Comparison of ENCODE assay signal across 8 cellular contexts in genomic region chr7:142632291-142633134, GRCh38.
DNase-seq lines count a peak whose midpoint lies in the region; ATAC-seq and TF ChIP-seq lines count a peak whose summit lies in the region.

No MANE protein-coding gene starts in this region.

- no peaks in the 10 kb centered on the region for H3K27me3 ChIP-seq in CD4-positive, CD25-positive, alpha-beta regulatory T cell (ENCODE audit: control insufficient read depth, insufficient read depth, low read length)
- H3K27me3 ChIP-seq in lung (ENCODE audit: control insufficient read depth, insufficient read depth): no peaks in the 10 kb centered on the region

- H3K9me3 Mint-ChIP-seq in CD4-positive, CD25-positive, alpha-beta regulatory T cell: peaks cover 0 to 3% (median 0%) of the 10 kb centered on the region in 7 donors

- peak; percentile 23 to 75 (median 72) for DNase-seq in CD4-positive, CD25-positive, alpha-beta regulatory T cell
- DNase-seq in NCI-H2227 treated with DMSO at 0.1 percent for 48 hours (lab: John Stamatoyannopoulos, UW) (peak; percentile 15), dermis blood vessel endothelial cell (peak; percentile 82), lung (ENCODE audit: low spot score) (peak; percentile 52)
- DNase-seq in activated CD4-positive, alpha-beta T cell treated with anti-CD3 and anti-CD28 coated beads for 48 hours: peak; percentile 62
- peak; percentile 11 to 20 for DNase-seq in stimulated activated CD8-positive, alpha-beta memory T cell treated with anti-CD3 and anti-CD28 coated beads, Interleukin-7, amount 100 ng/mL, for 1 hour (ENCODE audit: low read depth in 2 of 2)

- H3K9me3 ChIP-seq in CD4-positive, CD25-positive, alpha-beta regulatory T cell (ENCODE audit: control insufficient read depth in 2 of 2, low read length in 2 of 2): no peaks in the 10 kb centered on the region
- no peaks in the 10 kb centered on the region for H3K9me3 ChIP-seq in lung (ENCODE audit: control insufficient read depth in 2 of 2, insufficient read depth in 1 of 2, low read length in 1 of 2)

- 28 to 29% methylated on average over 17 of the region's 17 CpGs for WGBS in lung, 2 donors

- H3K36me3 ChIP-seq in CD4-positive, CD25-positive, alpha-beta regulatory T cell (ENCODE audit: control insufficient read depth, insufficient read depth, low read length): no peaks in the 10 kb centered on the region
- H3K36me3 ChIP-seq in lung (ENCODE audit: control insufficient read depth in 2 of 2, insufficient read depth in 2 of 2, low read length in 2 of 2): no peaks in the 10 kb centered on the region

- H3K4me3 ChIP-seq in CD4-positive, CD25-positive, alpha-beta regulatory T cell (ENCODE audit: low read depth, low read length): no peak overlapping the region
- H3K4me3 ChIP-seq in lung: no peak overlapping the region

- peak; percentile 64 to 72 for ATAC-seq in CD4-positive, CD25-positive, alpha-beta regulatory T cell (ENCODE audit: low read depth in 2 of 2)
- ATAC-seq in GM19025 (IDR thresholded peaks at IDR 0.05; ENCODE audit: low read depth, unreplicated experiment): peak; percentile 95
- peak; percentile 98 for ATAC-seq in HG03159 (IDR thresholded peaks at IDR 0.05; ENCODE audit: unreplicated experiment)
- ATAC-seq in lung (ENCODE audit: insufficient read depth, low FRiP score): no peak

- peaks cover 7 to 33% (median 18%) of the 10 kb centered on the region in 4 donors for H3K4me1 Mint-ChIP-seq in CD4-positive, CD25-positive, alpha-beta regulatory T cell

- peak overlapping the region in 1 of 4 donors; percentile 70 for H3K4me3 Mint-ChIP-seq in CD4-positive, CD25-positive, alpha-beta regulatory T cell

- peak; percentile 59 for TF ChIP-seq CTCF in lung (IDR thresholded peaks at IDR 0.05; ENCODE audit: control extremely low read depth, extremely low read depth)

- no peaks in the 10 kb centered on the region for H3K27me3 Mint-ChIP-seq in CD4-positive, CD25-positive, alpha-beta regulatory T cell

- H3K27ac ChIP-seq in CD4-positive, CD25-positive, alpha-beta regulatory T cell (ENCODE audit: insufficient read depth, low read length, poor library complexity, severe bottlenecking): no peak overlapping the region
- H3K27ac ChIP-seq in lung (ENCODE audit: low read depth in 1 of 2, low read length in 1 of 2): no peak overlapping the region

- H3K4me1 ChIP-seq in CD4-positive, CD25-positive, alpha-beta regulatory T cell (ENCODE audit: control insufficient read depth, insufficient read depth, low read length, poor library complexity, severe bottlenecking): no peaks in the 10 kb centered on the region
- no peaks in the 10 kb centered on the region for H3K4me1 ChIP-seq in lung (ENCODE audit: control insufficient read depth in 2 of 2, insufficient read depth in 2 of 2, low read length in 2 of 2)

- H3K27ac Mint-ChIP-seq in CD4-positive, CD25-positive, alpha-beta regulatory T cell: peak overlapping the region; percentile 83 to 93 (median 92)

- no peaks in the 10 kb centered on the region for H3K36me3 Mint-ChIP-seq in CD4-positive, CD25-positive, alpha-beta regulatory T cell

Comparison
In these comparisons a context has a peak if more than half of its experiments do, and no peak if none do; other contexts are left out.
1. DNase-seq: peak in every context shown above with its lines; median percentile 82 in dermis blood vessel endothelial cell; 72 in CD4-positive, CD25-positive, alpha-beta regulatory T cell; 62 in activated CD4-positive, alpha-beta T cell treated with anti-CD3 and anti-CD28 coated beads for 48 hours; 52 in lung; 16 in stimulated activated CD8-positive, alpha-beta memory T cell treated with anti-CD3 and anti-CD28 coated beads, Interleukin-7, amount 100 ng/mL, for 1 hour; 15 in NCI-H2227 treated with DMSO at 0.1 percent for 48 hours.